ENCODE assay signal across 8 cellular contexts in genomic region chr16:68520649-68521086, GRCh38. TPM values are rescaled to one million over a fixed set of nuclear protein-coding genes. Genes with fewer than 3 reads are reported as not detected.
DNase-seq lines count a peak whose midpoint lies in the region; ATAC-seq, FAIRE-seq and TF ChIP-seq lines count a peak whose summit lies in the region.

No MANE protein-coding gene starts in this region.

- H3K36me3 ChIP-seq in DOHH2 (ENCODE audit: control insufficient read depth, low read length) = no peaks in the 10 kb centered on the region
- no peaks in the 10 kb centered on the region for H3K36me3 ChIP-seq in SK-N-MC (ENCODE audit: insufficient read depth, low read length)
- no peaks in the 10 kb centered on the region for H3K36me3 ChIP-seq in pancreas
- H3K36me3 ChIP-seq in thoracic aorta = no peaks in the 10 kb centered on the region

- ATAC-seq in pancreas (peak; percentile 92 to 99 (median 98)), thoracic aorta (ENCODE audit: insufficient number of reproducible peaks, low FRiP score, low read depth) (peak; percentile 56)

- no peaks in the 10 kb centered on the region for H3K9me2 ChIP-seq in DOHH2 (replicated peaks; ENCODE audit: control insufficient read depth, low read length)

- TF ChIP-seq CTCF in DOHH2 (IDR thresholded peaks at IDR 0.05; ENCODE audit: low read depth, low read length, poor library complexity, severe bottlenecking) (peak; percentile 97), pancreas (IDR thresholded peaks at IDR 0.05) (peak; percentile 98 to 99 (median 98)), thoracic aorta (IDR thresholded peaks at IDR 0.05) (peak; percentile 97)

- H3K4me2 ChIP-seq in DOHH2 (ENCODE audit: low read length) = peak overlapping the region; percentile 51

- peak overlapping the region; percentile 37 for H3K4me3 ChIP-seq in DOHH2 (ENCODE audit: low read length)
- peak overlapping the region; percentile 51; the same call in 1 of the 2 replicates for H3K4me3 ChIP-seq in SK-N-MC
- peak overlapping the region in 1 of 4 donors; percentile 34 for H3K4me3 ChIP-seq in pancreas
- H3K4me3 ChIP-seq in thoracic aorta = peak overlapping the region; percentile 62

- H3K27me3 ChIP-seq in DOHH2 (ENCODE audit: control insufficient read depth, low read length) = no peaks in the 10 kb centered on the region
- H3K27me3 ChIP-seq in pancreas = no peaks in the 10 kb centered on the region
- H3K27me3 ChIP-seq in thoracic aorta (replicated peaks; ENCODE audit: insufficient read depth) = no peaks in the 10 kb centered on the region

- peaks cover 13% of the 10 kb centered on the region for H3K4me1 ChIP-seq in DOHH2 (ENCODE audit: control insufficient read depth, low read length)
- H3K4me1 ChIP-seq in pancreas = no peaks in the 10 kb centered on the region
- H3K4me1 ChIP-seq in thoracic aorta (ENCODE audit: control insufficient read depth in 1 of 2, low read depth in 2 of 2) = no peaks in the 10 kb centered on the region

- H3K9ac ChIP-seq in SK-N-MC (ENCODE audit: insufficient read length) = no peak overlapping the region

- 0 to 1% methylated on average over 22 of the region's 22 CpGs for WGBS in pancreas, 2 donors

- FAIRE-seq in pancreas (lab: Jason Lieb, UNC) = no peak

- peak; percentile 55 for DNase-seq in HCEC 1CT
- DNase-seq in NCI-H1092 (lab: John Stamatoyannopoulos, UW) = peak; percentile 89
- DNase-seq in SK-N-MC (ENCODE audit: low read depth, low spot score) = no peak
- peak; percentile 56 to 76 (median 68) for DNase-seq in activated naive CD4-positive, alpha-beta T cell (lab: John Stamatoyannopoulos, UW)
- peak; percentile 94 for DNase-seq in germinal center (ENCODE audit: low spot score)
- DNase-seq in pancreas = peak; percentile 80 to 94 (median 88)
- peak; percentile 80 for DNase-seq in thoracic aorta (ENCODE audit: low spot score)

- no peak overlapping the region for H3K27ac ChIP-seq in DOHH2 (ENCODE audit: low read depth, low read length)
- no peak overlapping the region for H3K27ac ChIP-seq in SK-N-MC
- H3K27ac ChIP-seq in pancreas = no peak overlapping the region
- no peak overlapping the region for H3K27ac ChIP-seq in thoracic aorta

- no peaks in the 10 kb centered on the region for H3F3A ChIP-seq in DOHH2 (ENCODE audit: control insufficient read depth, insufficient read depth)

- no peaks in the 10 kb centered on the region for H3K9me3 ChIP-seq in DOHH2 (ENCODE audit: control insufficient read depth, insufficient read depth, low read length)
- H3K9me3 ChIP-seq in SK-N-MC (ENCODE audit: low read depth, low read length) = no peaks in the 10 kb centered on the region
- no peaks in the 10 kb centered on the region for H3K9me3 ChIP-seq in pancreas
- H3K9me3 ChIP-seq in thoracic aorta = no peaks in the 10 kb centered on the region

- H3K79me2 ChIP-seq in DOHH2 (ENCODE audit: control insufficient read depth, low read length) = no peaks in the 10 kb centered on the region

- H4K20me1 ChIP-seq in DOHH2 (ENCODE audit: control insufficient read depth, insufficient read depth, low read depth, low read length) = no peaks in the 10 kb centered on the region

- intact Hi-C loops in pancreas (cut with DNase I) = no loop called here

RNA-seq across cellular contexts. Expression of gene ZFP90, which starts 18.4 kb away (rescaled TPM):
- total RNA-seq in pancreas (10 to 100 TPM in 2 of 6 donors, 1 to 10 TPM in 4; 8.2 to 15.3 (median 9.5) TPM), thoracic aorta (10 to 100 TPM; 26.6 to 29.5 TPM)
- 1 to 10 TPM; 5.4 to 9.2 TPM for polyA plus RNA-seq in pancreas
